8 cellular contexts compared by ENCODE assay signal in the genomic region with DNA sequence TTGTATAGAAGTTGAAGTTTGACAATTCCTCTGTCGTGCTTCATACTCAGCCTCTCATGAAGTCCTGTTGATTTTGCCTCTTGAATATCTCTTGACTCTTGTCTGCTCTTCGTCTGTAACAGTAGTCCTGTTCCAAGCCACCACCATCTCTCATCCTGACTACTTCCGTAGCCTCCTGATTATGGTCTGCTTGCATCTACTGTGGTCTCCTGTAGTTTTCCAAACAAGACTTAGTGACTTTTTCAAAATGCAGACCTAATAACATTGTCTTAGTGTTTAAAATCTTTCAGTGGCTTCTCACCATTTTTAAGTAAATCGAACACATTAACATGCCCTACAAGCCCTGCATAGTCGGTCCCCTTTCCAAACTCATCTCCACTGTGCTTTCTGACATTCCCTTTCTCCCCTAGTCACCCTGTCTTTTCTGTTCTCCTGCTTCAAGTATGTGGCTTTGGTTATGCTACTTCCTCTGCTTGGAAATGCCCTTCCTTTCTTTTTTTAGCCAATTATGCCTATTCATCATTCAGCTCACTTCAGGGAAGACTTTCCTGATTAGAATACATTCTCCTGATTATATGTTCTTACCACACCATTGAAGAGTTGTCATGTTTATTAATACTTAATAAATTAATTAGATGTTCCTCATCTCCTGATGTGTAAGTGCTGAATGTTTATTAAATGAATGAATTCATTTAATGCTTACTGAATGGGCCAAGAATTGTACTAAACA. TPM values are rescaled to one million over a fixed set of nuclear protein-coding genes. Genes with fewer than 3 reads are reported as not detected.
DNase-seq lines count a peak whose midpoint lies in the region; ATAC-seq and TF ChIP-seq lines count a peak whose summit lies in the region.

No MANE protein-coding gene starts in this region.

- no peak overlapping the region for H3K18ac ChIP-seq in H9 (ENCODE audit: insufficient read length, low read depth, low read length)

- peaks cover 0 to 1% (median 0%) of the 10 kb centered on the region in 3 experiments; a peak in 2 of 7 replicates for H3K36me3 Mint-ChIP-seq in H9 (ENCODE audit: insufficient read depth in 1 of 3, low read depth in 3 of 3)

- WGBS in H9 (ENCODE audit: extremely low coverage, insufficient read length, low lambda C conversion rate) = no CpG with 5 or more reads among the region's 5 CpGs
- 34% methylated on average over 5 of the region's 5 CpGs for WGBS in right lobe of liver (ENCODE audit: insufficient coverage, low coverage, low lambda C conversion rate, missing lambda C conversion rate)

- no peaks in the 10 kb centered on the region for H3K9me3 Mint-ChIP-seq in H9

- H3K4me2 ChIP-seq in H9 (ENCODE audit: insufficient read depth, insufficient read length, low read length) = peak overlapping the region; percentile 94

- H4K20me1 ChIP-seq in H9 (ENCODE audit: control insufficient read depth, insufficient read depth, insufficient read length) = no peaks in the 10 kb centered on the region

- intact Hi-C loops in right lobe of liver (cut with DNase I) = no loop called here

- no peak overlapping the region for H4K91ac ChIP-seq in H9 (ENCODE audit: insufficient read length, low read depth, low read length)

- no peak overlapping the region for H2BK15ac ChIP-seq in H9 (ENCODE audit: low read depth, low read length)

- no peak overlapping the region for H2AFZ ChIP-seq in ACC112 (ENCODE audit: low read length, unreplicated experiment)
- no peak overlapping the region for H2AFZ ChIP-seq in H9 (ENCODE audit: low read length)

- H3K14ac ChIP-seq in H9 (ENCODE audit: insufficient read depth, low read length) = no peak overlapping the region

- H3K23ac ChIP-seq in H9 (ENCODE audit: insufficient read length, low read depth, low read length) = no peak overlapping the region

- no peak overlapping the region for H4K5ac ChIP-seq in H9 (ENCODE audit: insufficient read length, low read depth, low read length)

- H3K4ac ChIP-seq in H9 (ENCODE audit: low read depth, low read length) = no peak overlapping the region

- H3K9me3 ChIP-seq in H9 (ENCODE audit: control insufficient read depth, low read depth, low read length) = no peaks in the 10 kb centered on the region
- H3K9me3 ChIP-seq in adipocyte (ENCODE audit: control insufficient read depth, low read length) = no peaks in the 10 kb centered on the region
- no peaks in the 10 kb centered on the region for H3K9me3 ChIP-seq in right lobe of liver

- no peak overlapping the region for H2AK5ac ChIP-seq in H9 (ENCODE audit: insufficient read length, low read length)

- no peak overlapping the region for H2BK12ac ChIP-seq in H9 (ENCODE audit: insufficient read length, low read depth, low read length)

- no peak overlapping the region for H2BK5ac ChIP-seq in H9 (ENCODE audit: insufficient read length, low read length)

- no peaks in the 10 kb centered on the region for H3K27me3 Mint-ChIP-seq in H9 (ENCODE audit: low read depth)

- peaks cover 10% of the 10 kb centered on the region for H3K23me2 ChIP-seq in H9 (ENCODE audit: insufficient read length, low read depth, low read length, poor library complexity, severe bottlenecking)

- no peak overlapping the region for H4K8ac ChIP-seq in H9 (replicated peaks; ENCODE audit: insufficient read length, low read depth, low read length)

- H3K27ac Mint-ChIP-seq in H9 = peak overlapping the region in 1 of 3 experiments; percentile 17; a peak in 5 of 7 replicates

- peak overlapping the region; percentile 97 to 99 for H3K4me3 Mint-ChIP-seq in H9

- H3K79me2 ChIP-seq in ACC112 (ENCODE audit: control insufficient read depth, insufficient read depth, low read length, unreplicated experiment) = peaks cover 60% of the 10 kb centered on the region
- H3K79me2 ChIP-seq in H9 (ENCODE audit: insufficient read depth, low read length) = peaks cover 9% of the 10 kb centered on the region; the same call in 1 of the 2 replicates

- H3K36me3 ChIP-seq in ACC112 (ENCODE audit: insufficient read depth, low read length) = no peaks in the 10 kb centered on the region
- H3K36me3 ChIP-seq in adipocyte (ENCODE audit: control insufficient read depth, insufficient read depth, low read length, severe bottlenecking) = no peaks in the 10 kb centered on the region
- H3K36me3 ChIP-seq in right lobe of liver = no peaks in the 10 kb centered on the region

- H2BK120ac ChIP-seq in H9 (ENCODE audit: low read depth, low read length, poor library complexity, severe bottlenecking) = no peak overlapping the region

- H3K4me1 Mint-ChIP-seq in H9 = peaks cover 17 to 18% of the 10 kb centered on the region in 2 experiments

- DNase-seq in H9 (no peak), adipocyte (ENCODE audit: low read depth) (peak; percentile 22), right lobe of liver (no peak)

- peak overlapping the region; percentile 55 for H3K9ac ChIP-seq in H9 (ENCODE audit: extremely low read depth, insufficient read length, low read length)
- peak overlapping the region; percentile 89 for H3K9ac ChIP-seq in adipocyte (ENCODE audit: low read length)

- no peak overlapping the region for H3T11ph ChIP-seq in H9 (ENCODE audit: low read length)

- no peak overlapping the region for H3K56ac ChIP-seq in H9 (ENCODE audit: insufficient read length, low read depth, low read length)

- no peak for TF ChIP-seq CTCF in H9 (conservative IDR thresholded peaks at IDR 0.05)
- no peak for TF ChIP-seq CTCF in right lobe of liver (IDR thresholded peaks at IDR 0.05)

- ATAC-seq in right lobe of liver (no peak), GM18502 (IDR thresholded peaks at IDR 0.05; ENCODE audit: poor library complexity, unreplicated experiment) (no peak), HG02870 (IDR thresholded peaks at IDR 0.05; ENCODE audit: unreplicated experiment) (no peak), HG03460 (IDR thresholded peaks at IDR 0.05; ENCODE audit: unreplicated experiment) (no peak), GM18909 (IDR thresholded peaks at IDR 0.05; ENCODE audit: poor library complexity, unreplicated experiment) (no peak)

- no peak overlapping the region for H2BK20ac ChIP-seq in H9 (ENCODE audit: low read depth, low read length, poor library complexity, severe bottlenecking)

- H3K4me3 ChIP-seq in ACC112 (ENCODE audit: low read depth, low read length) (peak overlapping the region; percentile 96), adipocyte (ENCODE audit: low read length) (peak overlapping the region; percentile 94), right lobe of liver (peak overlapping the region; percentile 72 to 93 (median 91))

- TF ChIP-seq POLR2A in right lobe of liver (IDR thresholded peaks at IDR 0.05) = no peak

- H3K79me1 ChIP-seq in H9 (ENCODE audit: insufficient read depth, low read depth, low read length, poor library complexity, severe bottlenecking) = no peaks in the 10 kb centered on the region

- H3K27ac ChIP-seq in ACC112 (ENCODE audit: low read depth, low read length) (0 out of 2 replicates have a peak overlapping the region, but pooled peaks have one; percentile 15), H9 (ENCODE audit: insufficient read length, low read depth, low read length) (no peak overlapping the region), right lobe of liver (no peak overlapping the region)

- H3K4me1 ChIP-seq in ACC112 (ENCODE audit: control insufficient read depth, insufficient read depth, low read length, unreplicated experiment) (peaks cover 15% of the 10 kb centered on the region), H9 (ENCODE audit: insufficient read depth, low read length) (0 out of 2 replicates have a peak, but pooled peaks cover 6% of the 10 kb centered on the region), adipocyte (ENCODE audit: control insufficient read depth, insufficient read depth, low read length) (peaks cover 29% of the 10 kb centered on the region), right lobe of liver (peaks cover 0 to 41% (median 10%) of the 10 kb centered on the region in 4 donors)

- H3K27me3 ChIP-seq in ACC112 (ENCODE audit: insufficient read depth, low read length) = no peaks in the 10 kb centered on the region
- H3K27me3 ChIP-seq in H9 (ENCODE audit: insufficient read depth, low read length) = no peaks in the 10 kb centered on the region
- no peaks in the 10 kb centered on the region for H3K27me3 ChIP-seq in adipocyte (replicated peaks; ENCODE audit: control insufficient read depth, insufficient read depth, low read length)
- no peaks in the 10 kb centered on the region for H3K27me3 ChIP-seq in right lobe of liver

RNA-seq across cellular contexts. Expression of gene SCYL2, which starts 2.0 kb away (rescaled TPM):
- total RNA-seq in H9 (2021) (41.4 and 42.0 TPM in 2 replicates), right lobe of liver (10 to 100 TPM; 17.9 to 34.1 (median 28.0) TPM)

RNA-seq across cellular contexts. Expression of gene DEPDC4, which starts 2.1 kb away (rescaled TPM):
- total RNA-seq in H9 (2021) = 3.2 and 3.4 TPM in 2 replicates
- total RNA-seq in right lobe of liver = 1 to 10 TPM in 4 of 6 experiments, under 1 TPM in 2; 0.37 to 2.0 (median 1.4) TPM
